In genomic region chr14:104264495-104265265, GRCh38 we compare ENCODE assay signal across 21 cellular contexts.
DNase-seq lines count a peak whose midpoint lies in the region; ATAC-seq, FAIRE-seq and TF ChIP-seq lines count a peak whose summit lies in the region.
"Had no signal": no experiment of that assay in that cellular context is flagged by ENCODE, and none has a peak within 500 bp of the region (broad histone marks: within the 10 kb centered on the region; RNA-seq: fewer than 3 reads in every experiment).

No MANE protein-coding gene starts in this region.

- H3K9me3 Mint-ChIP-seq in activated T-cell treated with anti-CD3 and anti-CD28 coated beads, Interleukin-2, amount 50 U/mL, for 24 hours = peaks cover 3% of the 10 kb centered on the region
- H3K9me3 Mint-ChIP-seq in activated T-cell treated with anti-CD3 and anti-CD28 coated beads, Interleukin-2, amount 50 U/mL, for 4 hours = peaks cover 16% of the 10 kb centered on the region
- H3K9me3 Mint-ChIP-seq in activated B cell treated with CpG ODN at 0.5 μM for 24 hours = peaks cover 13% of the 10 kb centered on the region
- H3K9me3 Mint-ChIP-seq: central memory CD8-positive, alpha-beta T cell had no signal

- no peaks in the 10 kb centered on the region for H3K27me3 ChIP-seq in sigmoid colon

- no peaks in the 10 kb centered on the region for H3K36me3 Mint-ChIP-seq in activated T-cell treated with anti-CD3 and anti-CD28 coated beads, Interleukin-2, amount 50 U/mL, for 24 hours (ENCODE audit: low read depth)
- no peaks in the 10 kb centered on the region for H3K36me3 Mint-ChIP-seq in activated T-cell treated with anti-CD3 and anti-CD28 coated beads, Interleukin-2, amount 50 U/mL, for 4 hours (ENCODE audit: insufficient read depth)
- no peaks in the 10 kb centered on the region for H3K36me3 Mint-ChIP-seq in activated B cell treated with CpG ODN at 0.5 μM for 24 hours (ENCODE audit: low read depth)

- TF ChIP-seq POLR2A in sigmoid colon (IDR thresholded peaks at IDR 0.05) = no peak

- H3K4me3 Mint-ChIP-seq in activated T-cell treated with anti-CD3 and anti-CD28 coated beads, Interleukin-2, amount 50 U/mL, for 24 hours = no peak overlapping the region
- no peak overlapping the region for H3K4me3 Mint-ChIP-seq in activated T-cell treated with anti-CD3 and anti-CD28 coated beads, Interleukin-2, amount 50 U/mL, for 4 hours
- H3K4me3 Mint-ChIP-seq in activated B cell treated with CpG ODN at 0.5 μM for 24 hours = no peak overlapping the region
- H3K4me3 Mint-ChIP-seq: central memory CD8-positive, alpha-beta T cell; neural crest cell had no signal

- H3K4me1 ChIP-seq in kidney (ENCODE audit: control insufficient read depth in 1 of 2, insufficient read depth in 1 of 2, low read depth in 1 of 2, low read length in 2 of 2) = no peaks in the 10 kb centered on the region
- H3K4me1 ChIP-seq in sigmoid colon = no peaks in the 10 kb centered on the region
- H3K4me1 ChIP-seq: A549 had no signal

- H3K27ac ChIP-seq in kidney (ENCODE audit: low read depth in 2 of 2, low read length in 2 of 2) (no peak overlapping the region), sigmoid colon (no peak overlapping the region)
- H3K27ac ChIP-seq: A549, HL-60 had no signal

- intact Hi-C loops in activated B cell treated with CpG ODN at 0.5 μM for 24 hours (cut with micrococcal nuclease) = no loop called here
- intact Hi-C loops in kidney (cut with DNase I) = no loop called here
- intact Hi-C loops in sigmoid colon (cut with DNase I) = no loop called here

- DNase-seq in activated T-cell treated with anti-CD3 and anti-CD28 coated beads, Interleukin-2, amount 50 U/mL, for 24 hours = peak; percentile 11
- DNase-seq in activated T-cell treated with anti-CD3 and anti-CD28 coated beads, Interleukin-2, amount 50 U/mL, for 4 hours = no peak
- peak; percentile 7 for DNase-seq in activated B cell treated with CpG ODN at 0.5 μM for 24 hours
- peak; percentile 69 for DNase-seq in kidney
- peak; percentile 53 for DNase-seq in sigmoid colon
- no peak for DNase-seq in ACHN
- DNase-seq in cerebellum (ENCODE audit: low spot score) = no peak
- DNase-seq: activated CD4-positive, CD25-positive, alpha-beta regulatory T cell treated with anti-CD3 and anti-CD28 coated beads, Interleukin-2, amount 50 U/mL, for 72 hours; C1 segment of cervical spinal cord; left ventricle myocardium superior; NCI-H1417 treated with DMSO at 0.1 percent for 48 hours; NCI-H524; retina; substantia nigra had no signal

- POLR2A ChIA-PET in activated B cell treated with CpG ODN at 0.5 μM for 24 hours (lab: Charles Lee) = no interaction called here

- no peaks in the 10 kb centered on the region for H3K27me3 Mint-ChIP-seq in activated T-cell treated with anti-CD3 and anti-CD28 coated beads, Interleukin-2, amount 50 U/mL, for 24 hours
- peaks cover 5% of the 10 kb centered on the region for H3K27me3 Mint-ChIP-seq in activated T-cell treated with anti-CD3 and anti-CD28 coated beads, Interleukin-2, amount 50 U/mL, for 4 hours (ENCODE audit: low read depth)
- H3K27me3 Mint-ChIP-seq in activated B cell treated with CpG ODN at 0.5 μM for 24 hours = peaks cover 3% of the 10 kb centered on the region

- in situ Hi-C loops in ACHN (cut with HindIII; ENCODE audit: low pct_ligation_motif_present, low pct_unique_long_range_greater_than_20kb, low sequenced_read_pairs) = no loop called here

- H3K4me3 ChIP-seq in kidney (ENCODE audit: low read length in 2 of 2) = no peak overlapping the region
- no peak overlapping the region for H3K4me3 ChIP-seq in sigmoid colon
- H3K4me3 ChIP-seq: A549 had no signal

- H3K9me3 ChIP-seq in kidney (ENCODE audit: control insufficient read depth in 1 of 2, low read length in 2 of 2) = peaks cover 0 to 7% of the 10 kb centered on the region in 2 donors
- peaks cover 0 to 6% (median 2%) of the 10 kb centered on the region in 4 donors for H3K9me3 ChIP-seq in sigmoid colon

- TF ChIP-seq CTCF in activated B cell treated with CpG ODN at 0.5 μM for 24 hours (IDR thresholded peaks at IDR 0.05) (no peak), kidney (IDR thresholded peaks at IDR 0.05; ENCODE audit: borderline replicate concordance, extremely low read depth, insufficient read depth) (no peak), sigmoid colon (IDR thresholded peaks at IDR 0.05) (no peak)

- H3K9ac ChIP-seq in kidney (ENCODE audit: low read length in 2 of 2) = no peak overlapping the region

- no peak for FAIRE-seq in kidney (lab: Jason Lieb, UNC)
- FAIRE-seq: A549, D721Med, endometrium had no signal

- H3K27ac Mint-ChIP-seq in activated T-cell treated with anti-CD3 and anti-CD28 coated beads, Interleukin-2, amount 50 U/mL, for 24 hours = no peak overlapping the region
- no peak overlapping the region for H3K27ac Mint-ChIP-seq in activated B cell treated with CpG ODN at 0.5 μM for 24 hours

- no peaks in the 10 kb centered on the region for H3K36me3 ChIP-seq in kidney (ENCODE audit: control insufficient read depth in 1 of 2, insufficient read depth in 2 of 2, low read length in 2 of 2)
- no peaks in the 10 kb centered on the region for H3K36me3 ChIP-seq in sigmoid colon

- no peak for ATAC-seq in activated T-cell treated with anti-CD3 and anti-CD28 coated beads, Interleukin-2, amount 50 U/mL, for 4 hours
- ATAC-seq in activated B cell treated with CpG ODN at 0.5 μM for 24 hours (ENCODE audit: low read depth) = no peak
- ATAC-seq in HG02798 (IDR thresholded peaks at IDR 0.05; ENCODE audit: poor library complexity, unreplicated experiment) = no peak
- ATAC-seq: A549, left ventricle myocardium superior had no signal

- CTCF ChIA-PET in activated B cell treated with CpG ODN at 0.5 μM for 24 hours (lab: Charles Lee) = no interaction called here

- TF ChIP-seq EP300 in sigmoid colon (IDR thresholded peaks at IDR 0.05) = no peak

- 69 to 82% methylated on average over 20 of the region's 20 CpGs for WGBS in sigmoid colon, 2 donors

- H3K4me1 Mint-ChIP-seq in activated T-cell treated with anti-CD3 and anti-CD28 coated beads, Interleukin-2, amount 50 U/mL, for 24 hours (ENCODE audit: low read depth) = no peaks in the 10 kb centered on the region
- no peaks in the 10 kb centered on the region for H3K4me1 Mint-ChIP-seq in activated T-cell treated with anti-CD3 and anti-CD28 coated beads, Interleukin-2, amount 50 U/mL, for 4 hours (ENCODE audit: low read depth)
- no peaks in the 10 kb centered on the region for H3K4me1 Mint-ChIP-seq in activated B cell treated with CpG ODN at 0.5 μM for 24 hours
- H3K4me1 Mint-ChIP-seq: central memory CD8-positive, alpha-beta T cell had no signal

Comparison
In these comparisons a context has a peak if more than half of its experiments do, and no peak if none do; other contexts are left out.
1. DNase-seq: peak in activated T-cell treated with anti-CD3 and anti-CD28 coated beads, Interleukin-2, amount 50 U/mL, for 24 hours (single experiment), activated B cell treated with CpG ODN at 0.5 μM for 24 hours (single experiment), kidney (single experiment) and sigmoid colon (single experiment); none in activated T-cell treated with anti-CD3 and anti-CD28 coated beads, Interleukin-2, amount 50 U/mL, for 4 hours (single experiment), ACHN (single experiment) and cerebellum (single experiment).